8 cellular contexts compared by ENCODE assay signal in genomic region chr15:74788042-74788715, GRCh38. TPM values are rescaled to one million over a fixed set of nuclear protein-coding genes. Genes with fewer than 3 reads are reported as not detected.
DNase-seq lines count a peak whose midpoint lies in the region; ATAC-seq and TF ChIP-seq lines count a peak whose summit lies in the region.

No MANE protein-coding gene starts in this region.

- no peak for DNase-seq in T-helper 1 cell
- DNase-seq in OCI-LY7 (ENCODE audit: low spot score): peak; percentile 54
- no peak for DNase-seq in epithelial cell of prostate (ENCODE audit: low read depth, low spot score)
- no peak for DNase-seq in HAP-1 (ENCODE audit: low spot score in 2 of 2)
- DNase-seq in GM13976 (ENCODE audit: low spot score): no peak

- H2AFZ ChIP-seq in OCI-LY7 (ENCODE audit: low read length): no peak overlapping the region

- peak; percentile 3 for ATAC-seq in stimulated activated memory B cell treated with anti-CD40 and anti-IgM and Interleukin-4, amounts not matched to agents 10 μg/mL and 1 μg/mL and 100 μg/mL, for 72 hours
- no peak for ATAC-seq in HG02938 (IDR thresholded peaks at IDR 0.05; ENCODE audit: unreplicated experiment)

- intact Hi-C loops in OCI-LY7 (cut with micrococcal nuclease; ENCODE audit: unreplicated experiment): loop anchor here (5.0 kb wide), 2 partner anchors 219 to 664 kb away; partner anchors contain the start of gene SIN3A

- no peaks in the 10 kb centered on the region for H3K9me2 ChIP-seq in OCI-LY7 (ENCODE audit: insufficient read depth, low read length)

- peaks cover 26% of the 10 kb centered on the region; the same call in 1 of the 2 replicates for H4K20me1 ChIP-seq in OCI-LY7 (ENCODE audit: insufficient read depth, low read length)

- TSS peak; percentile 96 for BruUV-seq in OCI-LY7 (replicated peaks; lab: Mats Ljungman, UMichigan)

- H3K4me3 ChIP-seq in OCI-LY7 (ENCODE audit: low read depth, low read length, poor library complexity, severe bottlenecking): peak overlapping the region; percentile 97
- H3K4me3 ChIP-seq in HAP-1: no peak overlapping the region

- no peaks in the 10 kb centered on the region for H3K27me3 Mint-ChIP-seq in T-helper 1 cell treated with Interleukin-12 subunit alpha and Interleukin-12 subunit beta and Interleukin-4 antibody, amounts not matched to agents 30 μg/mL and 1 μg/mL, for 36 hours (ENCODE audit: low read depth)
- H3K27me3 Mint-ChIP-seq in stimulated activated memory B cell treated with anti-CD40 and anti-IgM and Interleukin-4, amounts not matched to agents 10 μg/mL and 1 μg/mL and 100 μg/mL, for 72 hours: no peaks in the 10 kb centered on the region

- H3K27me3 ChIP-seq in HAP-1 (ENCODE audit: low read depth): no peaks in the 10 kb centered on the region

- CTCF ChIA-PET in OCI-LY7 (lab: Charles Lee; ENCODE audit: unreplicated experiment): interaction anchor here (0.5 to 2.1 kb wide), 7 partner anchors 9 to 415 kb away, joined by 3 to 40 read pairs (median 5); no protein-coding TSS in a partner anchor

- H3K4me2 ChIP-seq in OCI-LY7 (ENCODE audit: low read length): peak overlapping the region; percentile 92

- in situ Hi-C loops in HAP-1 (cut with MboI; ENCODE audit: low sequenced_read_pairs) (no loop called here), GM13976 (cut with MboI; ENCODE audit: low sequenced_read_pairs, unreplicated experiment) (no loop called here)

- H3K36me3 Mint-ChIP-seq in T-helper 1 cell treated with Interleukin-12 subunit alpha and Interleukin-12 subunit beta and Interleukin-4 antibody, amounts not matched to agents 30 μg/mL and 1 μg/mL, for 36 hours (ENCODE audit: low read depth): peaks cover 63% of the 10 kb centered on the region
- peaks cover 43% of the 10 kb centered on the region for H3K36me3 Mint-ChIP-seq in stimulated activated memory B cell treated with anti-CD40 and anti-IgM and Interleukin-4, amounts not matched to agents 10 μg/mL and 1 μg/mL and 100 μg/mL, for 72 hours

- TF ChIP-seq CTCF in OCI-LY7 (conservative IDR thresholded peaks at IDR 0.05; ENCODE audit: low read length) (0 out of 2 replicates have a peak, but pooled peaks have one; percentile 4), GM13976 (IDR thresholded peaks at IDR 0.05; ENCODE audit: borderline replicate concordance, control extremely low read depth, extremely low read depth, insufficient read depth, missing control alignments) (no peak)

- H3K9me3 Mint-ChIP-seq in T-helper 1 cell treated with Interleukin-12 subunit alpha and Interleukin-12 subunit beta and Interleukin-4 antibody, amounts not matched to agents 30 μg/mL and 1 μg/mL, for 36 hours: no peaks in the 10 kb centered on the region
- H3K9me3 Mint-ChIP-seq in stimulated activated memory B cell treated with anti-CD40 and anti-IgM and Interleukin-4, amounts not matched to agents 10 μg/mL and 1 μg/mL and 100 μg/mL, for 72 hours: no peaks in the 10 kb centered on the region

- H3K27ac Mint-ChIP-seq in T-helper 1 cell treated with Interleukin-12 subunit alpha and Interleukin-12 subunit beta and Interleukin-4 antibody, amounts not matched to agents 30 μg/mL and 1 μg/mL, for 36 hours: peak overlapping the region; percentile 99
- peak overlapping the region; percentile 82 for H3K27ac Mint-ChIP-seq in stimulated activated memory B cell treated with anti-CD40 and anti-IgM and Interleukin-4, amounts not matched to agents 10 μg/mL and 1 μg/mL and 100 μg/mL, for 72 hours

- POLR2A ChIA-PET in OCI-LY7 (lab: Charles Lee): interaction anchor here (0.8 to 11.8 kb wide), 5 partner anchors 9 to 83 kb away, joined by 3 to 221 read pairs (median 9); partner anchors contain the start of gene CSK

- H3K27ac ChIP-seq in OCI-LY7 (ENCODE audit: low read depth, low read length, poor library complexity, severe bottlenecking) (peak overlapping the region; percentile 99), epithelial cell of prostate (peak overlapping the region; percentile 45)

- H3K9me3 ChIP-seq in OCI-LY7 (ENCODE audit: low read length) (no peaks in the 10 kb centered on the region), HAP-1 (no peaks in the 10 kb centered on the region)

- peaks cover 94% of the 10 kb centered on the region for H3K79me2 ChIP-seq in OCI-LY7 (ENCODE audit: insufficient read depth, low read depth, low read length)

- peaks cover 59% of the 10 kb centered on the region for H3K4me1 Mint-ChIP-seq in T-helper 1 cell treated with Interleukin-12 subunit alpha and Interleukin-12 subunit beta and Interleukin-4 antibody, amounts not matched to agents 30 μg/mL and 1 μg/mL, for 36 hours (ENCODE audit: low read depth)
- H3K4me1 Mint-ChIP-seq in stimulated activated memory B cell treated with anti-CD40 and anti-IgM and Interleukin-4, amounts not matched to agents 10 μg/mL and 1 μg/mL and 100 μg/mL, for 72 hours: peaks cover 97% of the 10 kb centered on the region

- H3K4me3 Mint-ChIP-seq in T-helper 1 cell treated with Interleukin-12 subunit alpha and Interleukin-12 subunit beta and Interleukin-4 antibody, amounts not matched to agents 30 μg/mL and 1 μg/mL, for 36 hours: peak overlapping the region; percentile 93
- H3K4me3 Mint-ChIP-seq in stimulated activated memory B cell treated with anti-CD40 and anti-IgM and Interleukin-4, amounts not matched to agents 10 μg/mL and 1 μg/mL and 100 μg/mL, for 72 hours: peak overlapping the region; percentile 91

- peaks cover 80% of the 10 kb centered on the region for H3K36me3 ChIP-seq in OCI-LY7 (ENCODE audit: insufficient read depth, low read length)
- H3K36me3 ChIP-seq in HAP-1 (replicated peaks): peaks cover 59% of the 10 kb centered on the region

- H3K4me1 ChIP-seq in OCI-LY7 (ENCODE audit: insufficient read depth, low read length, poor library complexity, severe bottlenecking) (peaks cover 93% of the 10 kb centered on the region), HAP-1 (peaks cover 18% of the 10 kb centered on the region)

RNA-seq across cellular contexts. Expression of gene CSK, which starts 6.3 kb away (rescaled TPM):
- 106 and 112 TPM in 2 replicates for total RNA-seq in OCI-LY7 (2014; rRNA removed; shearing (Covaris generic))
- total RNA-seq in OCI-LY7 (2022): 318 and 355 TPM in 2 replicates

RNA-seq across cellular contexts. Expression of gene LMAN1L, which starts 24.5 kb away (rescaled TPM):
- 0.09 TPM in 1 of 2 replicates, not detected in the other for total RNA-seq in OCI-LY7 (2014; rRNA removed; shearing (Covaris generic))
- total RNA-seq in OCI-LY7 (2022): 0.37 and 0.38 TPM in 2 replicates

RNA-seq across cellular contexts. Expression of gene CPLX3, which starts 38.2 kb away (rescaled TPM):
- 0.35 and 0.57 TPM in 2 replicates for total RNA-seq in OCI-LY7 (2014; rRNA removed; shearing (Covaris generic))
- total RNA-seq in OCI-LY7 (2022): 1.5 and 2.1 TPM in 2 replicates

RNA-seq across cellular contexts. Expression of gene CYP1A2, which starts 39.5 kb away (rescaled TPM):
- not detected in 2 replicates for total RNA-seq in OCI-LY7 (2014; rRNA removed; shearing (Covaris generic))
- total RNA-seq in OCI-LY7 (2022): not detected in 2 replicates

RNA-seq across cellular contexts. Expression of gene ULK3, which starts 54.8 kb away (rescaled TPM):
- 22.2 and 31.7 TPM in 2 replicates for total RNA-seq in OCI-LY7 (2014; rRNA removed; shearing (Covaris generic))
- 30.2 and 46.4 TPM in 2 replicates for total RNA-seq in OCI-LY7 (2022)
